28 cellular contexts compared by ENCODE assay signal in genomic region chr3:145282505-145282904, GRCh38.
"Had no signal": no experiment of that assay in that cellular context is flagged by ENCODE, and none has a peak within 500 bp of the region (broad histone marks: within the 10 kb centered on the region; RNA-seq: fewer than 3 reads in every experiment).

No MANE protein-coding gene starts in this region.

- H3K27me3 ChIP-seq: colonic mucosa, dorsolateral prefrontal cortex, esophagus muscularis mucosa, esophagus squamous epithelium, foreskin keratinocyte, gastrocnemius medialis, gastroesophageal sphincter, heart left ventricle, heart right ventricle had no signal

- H3K36me3 ChIP-seq: colonic mucosa, esophagus muscularis mucosa, esophagus squamous epithelium, gastrocnemius medialis, gastroesophageal sphincter, heart left ventricle, heart right ventricle had no signal

- FAIRE-seq: colon, endometrium, endothelial cell of umbilical vein, frontal cortex had no signal

- ATAC-seq: effector memory CD8-positive, alpha-beta T cell; esophagus mucosa; foreskin keratinocyte; gastrocnemius medialis; gastroesophageal sphincter; heart left ventricle; heart right ventricle had no signal

- H3K27ac ChIP-seq: colonic mucosa, coronary artery, dorsolateral prefrontal cortex, epithelial cell of prostate, esophagus muscularis mucosa, esophagus squamous epithelium, foreskin keratinocyte, gastrocnemius medialis, gastroesophageal sphincter, heart left ventricle, heart right ventricle had no signal

- DNase-seq: colonic mucosa; cortex of kidney; dermis blood vessel endothelial cell; dorsolateral prefrontal cortex; effector CD4-positive, alpha-beta T cell; effector CD8-positive, alpha-beta T cell; effector memory CD4-positive, alpha-beta T cell; effector memory CD8-positive, alpha-beta T cell; endodermal cell; erythroblast; esophagus squamous epithelium; foreskin fibroblast; foreskin keratinocyte; foreskin melanocyte; gastrocnemius medialis; glutamatergic neuron; head of caudate nucleus; heart left ventricle; heart right ventricle had no signal

- H3K4me3 ChIP-seq: colonic mucosa, coronary artery, dorsolateral prefrontal cortex, esophagus muscularis mucosa, esophagus squamous epithelium, gastrocnemius medialis, gastroesophageal sphincter, heart left ventricle, heart right ventricle had no signal

- H3K9me3 ChIP-seq: colonic mucosa, esophagus muscularis mucosa, esophagus squamous epithelium, gastrocnemius medialis, gastroesophageal sphincter had no signal
